Comparison of ENCODE assay signal across 10 cellular contexts in the genomic region with DNA sequence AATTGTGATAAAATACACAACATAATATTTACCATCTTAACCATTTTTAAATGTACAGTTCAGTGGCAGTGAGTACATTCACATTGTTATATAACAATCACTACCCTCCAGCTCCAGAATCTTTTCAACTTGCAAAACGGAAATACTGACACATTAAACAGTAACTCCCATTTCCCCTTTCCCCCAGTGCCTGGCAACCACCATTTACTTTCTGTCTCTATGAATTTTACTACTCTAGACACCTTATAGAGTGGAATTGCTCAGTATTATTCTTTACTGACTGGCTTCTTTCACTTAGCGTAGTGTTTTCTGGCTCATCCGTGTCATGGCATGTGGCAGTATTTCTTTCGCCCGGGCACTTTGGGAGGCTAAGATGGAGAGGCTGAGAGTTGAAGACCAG. TPM values are rescaled to one million over a fixed set of nuclear protein-coding genes. Genes with fewer than 3 reads are reported as not detected.
DNase-seq lines count a peak whose midpoint lies in the region; ATAC-seq lines count a peak whose summit lies in the region.
"Had no signal": no experiment of that assay in that cellular context is flagged by ENCODE, and none has a peak within 500 bp of the region (broad histone marks: within the 10 kb centered on the region; RNA-seq: fewer than 3 reads in every experiment).

No MANE protein-coding gene starts in this region.

- H3K9me3 Mint-ChIP-seq in activated naive CD8-positive, alpha-beta T cell treated with anti-CD3 and anti-CD28 coated beads, Interleukin-2, amount 50 U/mL, for 24 hours = no peaks in the 10 kb centered on the region

- ATAC-seq in GM18499 (IDR thresholded peaks at IDR 0.05; ENCODE audit: insufficient read depth, unreplicated experiment) = peak; percentile 67
- peak; percentile 48 for ATAC-seq in GM19468 (IDR thresholded peaks at IDR 0.05; ENCODE audit: extremely low read depth, unreplicated experiment)
- peak; percentile 77 for ATAC-seq in HG03342 (IDR thresholded peaks at IDR 0.05; ENCODE audit: unreplicated experiment)
- ATAC-seq in activated naive CD8-positive, alpha-beta T cell treated with anti-CD3 and anti-CD28 coated beads, Interleukin-2, amount 50 U/mL, for 24 hours = peak; percentile 52

- DNase-seq in activated naive CD8-positive, alpha-beta T cell treated with anti-CD3 and anti-CD28 coated beads, Interleukin-2, amount 50 U/mL, for 24 hours = no peak
- DNase-seq in activated effector memory CD4-positive, alpha-beta T cell treated with anti-CD3 and anti-CD28 coated beads, Interleukin-2, amount 50 U/mL, for 16 hours = no peak
- DNase-seq in NCI-H82 (lab: John Stamatoyannopoulos, UW) = no peak
- DNase-seq in NCI-H345 treated with DMSO at 0.1 percent for 48 hours (lab: John Stamatoyannopoulos, UW; ENCODE audit: unreplicated experiment) = no peak
- no peak for DNase-seq in mucosa of gallbladder (ENCODE audit: low spot score)
- DNase-seq: midbrain, NCI-H226 had no signal

- H3K27me3 Mint-ChIP-seq in activated naive CD8-positive, alpha-beta T cell treated with anti-CD3 and anti-CD28 coated beads, Interleukin-2, amount 50 U/mL, for 24 hours = no peaks in the 10 kb centered on the region

- H3K4me1 Mint-ChIP-seq in activated naive CD8-positive, alpha-beta T cell treated with anti-CD3 and anti-CD28 coated beads, Interleukin-2, amount 50 U/mL, for 24 hours = peaks cover 39% of the 10 kb centered on the region

- peaks cover 10% of the 10 kb centered on the region for H3K36me3 Mint-ChIP-seq in activated naive CD8-positive, alpha-beta T cell treated with anti-CD3 and anti-CD28 coated beads, Interleukin-2, amount 50 U/mL, for 24 hours (ENCODE audit: low read depth)

- H3K4me3 Mint-ChIP-seq in activated naive CD8-positive, alpha-beta T cell treated with anti-CD3 and anti-CD28 coated beads, Interleukin-2, amount 50 U/mL, for 24 hours = peak overlapping the region; percentile 2

- H3K27ac Mint-ChIP-seq in activated naive CD8-positive, alpha-beta T cell treated with anti-CD3 and anti-CD28 coated beads, Interleukin-2, amount 50 U/mL, for 24 hours = peak overlapping the region; percentile 62

RNA-seq across cellular contexts. Expression of gene FASTKD2, which starts 32.6 kb away (rescaled TPM):
- total RNA-seq in mucosa of gallbladder = 16.9 TPM

RNA-seq across cellular contexts. Expression of gene MDH1B, which starts 32.9 kb away (rescaled TPM):
- 2.4 TPM for total RNA-seq in mucosa of gallbladder
